Comparison of ENCODE assay signal across 9 cellular contexts in the genomic region with DNA sequence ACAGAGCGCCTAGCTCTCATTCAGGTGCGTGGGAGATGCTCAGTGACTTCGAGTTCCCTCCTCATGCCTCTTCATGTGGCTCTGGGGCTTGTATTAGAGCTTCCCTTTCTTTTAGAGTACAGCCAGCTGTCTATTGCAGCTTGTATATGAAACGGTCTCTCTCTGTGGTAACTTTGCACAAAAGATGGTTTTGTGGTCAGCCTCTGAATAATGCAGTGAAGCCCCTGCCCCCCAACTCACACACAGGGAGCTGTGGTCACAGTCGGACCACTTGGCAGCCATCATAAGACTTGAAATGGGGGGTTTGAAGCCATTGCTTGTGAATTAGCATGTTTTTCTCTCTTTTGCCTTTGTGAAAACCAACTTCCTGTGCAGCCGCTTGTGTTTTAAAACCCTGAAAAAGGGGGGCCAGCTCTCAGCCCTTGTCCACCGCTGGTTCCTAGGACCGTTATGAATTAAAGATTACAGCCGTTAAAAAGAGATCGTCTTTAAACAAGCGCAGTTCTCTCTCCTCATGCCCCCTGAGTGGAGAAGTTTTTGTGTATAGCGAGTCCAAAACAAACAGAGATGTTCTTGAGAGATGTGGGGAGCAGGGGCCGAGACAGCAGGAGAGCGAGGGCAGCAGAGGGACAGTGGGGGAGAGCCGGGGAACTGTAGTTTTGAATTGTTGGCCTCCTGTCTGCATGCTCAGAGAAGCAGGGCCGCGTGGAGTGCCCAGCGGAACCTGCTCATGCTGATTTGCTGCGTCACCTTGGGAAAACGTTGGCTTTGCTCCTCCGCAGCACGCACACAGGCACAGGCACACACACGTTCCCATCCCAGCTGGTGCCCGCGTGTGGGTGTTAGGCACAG.
DNase-seq lines count a peak whose midpoint lies in the region; ATAC-seq and TF ChIP-seq lines count a peak whose summit lies in the region.
"Had no signal": no experiment of that assay in that cellular context is flagged by ENCODE, and none has a peak within 500 bp of the region (broad histone marks: within the 10 kb centered on the region; RNA-seq: fewer than 3 reads in every experiment).

No MANE protein-coding gene starts in this region.

- H3K36me3 ChIP-seq in lower lobe of right lung (no peaks in the 10 kb centered on the region), uterus (no peaks in the 10 kb centered on the region)

- H3K9me3 ChIP-seq in lower lobe of right lung (no peaks in the 10 kb centered on the region), uterus (no peaks in the 10 kb centered on the region)

- ATAC-seq in HG03565 (IDR thresholded peaks at IDR 0.05; ENCODE audit: unreplicated experiment) (peak; percentile 72), lower lobe of right lung (peak; percentile 38 to 45)
- ATAC-seq: HCT116 had no signal

- H3K4me1 ChIP-seq in lower lobe of right lung (peaks cover 8% of the 10 kb centered on the region), uterus (no peaks in the 10 kb centered on the region)

- intact Hi-C loops in lower lobe of right lung (cut with DNase I): no loop called here
- intact Hi-C loops in uterus (cut with DNase I; ENCODE audit: low total_unique reads): no loop called here

- DNase-seq in CMK (ENCODE audit: low read depth) (peak; percentile 67), GM20000 (ENCODE audit: low spot score) (peak; percentile 72), lower lobe of right lung (no peak), SK-N-DZ (ENCODE audit: low spot score) (no peak), uterus (no peak), NCI-H526 (lab: John Stamatoyannopoulos, UW) (no peak)
- DNase-seq in activated gamma-delta T cell treated with anti-CD3 and anti-CD28 coated beads, Interleukin-2, amount 50 U/mL, for 16 hours (ENCODE audit: low read depth): peak; percentile 10

- no peak for TF ChIP-seq POLR2A in uterus (IDR thresholded peaks at IDR 0.05)

- H3K4me3 ChIP-seq in lower lobe of right lung (no peak overlapping the region), uterus (no peak overlapping the region)

- H3K27ac ChIP-seq in lower lobe of right lung (no peak overlapping the region), uterus (no peak overlapping the region)

- no peak for TF ChIP-seq CTCF in GM20000 (IDR thresholded peaks at IDR 0.05; ENCODE audit: extremely low read depth, missing control alignments)
- TF ChIP-seq CTCF in lower lobe of right lung (IDR thresholded peaks at IDR 0.05): no peak
- TF ChIP-seq CTCF in uterus (IDR thresholded peaks at IDR 0.05): no peak

- H3K27me3 ChIP-seq in lower lobe of right lung (ENCODE audit: low read depth) (no peaks in the 10 kb centered on the region), uterus (no peaks in the 10 kb centered on the region)

Comparison
In these comparisons a context has a peak if more than half of its experiments do, and no peak if none do; other contexts are left out.
1. DNase-seq: peak in CMK (single experiment), GM20000 (single experiment) and activated gamma-delta T cell treated with anti-CD3 and anti-CD28 coated beads, Interleukin-2, amount 50 U/mL, for 16 hours (single experiment); none in lower lobe of right lung (single experiment), SK-N-DZ (single experiment), uterus (0 of 2) and NCI-H526 (0 of 2).